In the genomic region with DNA sequence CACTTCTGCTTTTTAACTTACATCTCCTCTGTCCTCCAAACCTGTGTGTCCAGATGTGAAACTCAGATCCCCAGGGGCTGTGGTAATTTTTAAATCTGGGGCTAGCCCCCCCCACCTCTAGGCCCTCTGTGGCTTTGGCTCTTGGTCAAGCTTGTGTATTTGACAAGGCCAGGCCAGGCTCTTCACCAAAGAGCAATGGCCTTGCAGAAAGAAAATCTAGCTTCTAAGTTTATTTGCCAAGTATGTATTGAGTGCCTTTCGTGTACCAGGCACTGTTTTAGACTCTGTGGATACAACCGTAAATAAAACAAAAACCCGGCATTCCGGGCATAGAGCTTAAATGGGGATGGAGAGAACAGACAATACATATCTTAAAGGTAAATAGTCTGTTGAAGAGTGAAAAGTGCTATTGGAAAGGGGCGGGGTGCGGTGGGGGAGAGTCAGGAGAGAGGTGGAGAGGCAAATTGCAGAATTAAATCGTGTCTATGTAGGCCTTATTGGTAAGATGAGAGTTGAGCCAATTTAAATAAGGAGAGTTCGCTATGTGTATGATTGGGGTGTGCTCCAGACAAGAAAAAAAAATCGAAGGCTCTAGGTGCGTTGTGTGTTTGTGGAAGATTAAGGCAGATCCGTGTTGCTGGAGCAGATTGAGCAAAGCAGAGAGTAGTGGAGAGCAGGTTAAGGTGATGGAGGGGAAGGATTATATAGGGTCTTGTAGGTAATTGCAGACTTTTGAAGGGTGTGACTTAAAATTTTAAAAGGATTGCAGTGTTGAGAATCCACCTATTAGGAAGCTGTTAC, we compare ENCODE assay signal across 8 cellular contexts. TPM values are rescaled to one million over a fixed set of nuclear protein-coding genes. Genes with fewer than 3 reads are reported as not detected.
DNase-seq lines count a peak whose midpoint lies in the region; ATAC-seq and TF ChIP-seq lines count a peak whose summit lies in the region.

No MANE protein-coding gene starts in this region.

- H3K27ac Mint-ChIP-seq in activated T-helper 17 cell treated with anti-CD3 and anti-CD28 coated beads, Interleukin-2, amount 50 U/mL, for 72 hours, result peak overlapping the region; percentile 98
- peak overlapping the region; percentile 99 for H3K27ac Mint-ChIP-seq in stimulated activated memory B cell treated with anti-CD40 and anti-IgM and Interleukin-4, amounts not matched to agents 10 μg/mL and 1 μg/mL and 100 μg/mL, for 72 hours

- H3K36me3 Mint-ChIP-seq in activated T-helper 17 cell treated with anti-CD3 and anti-CD28 coated beads, Interleukin-2, amount 50 U/mL, for 72 hours (ENCODE audit: low read depth), result no peaks in the 10 kb centered on the region
- H3K36me3 Mint-ChIP-seq in stimulated activated memory B cell treated with anti-CD40 and anti-IgM and Interleukin-4, amounts not matched to agents 10 μg/mL and 1 μg/mL and 100 μg/mL, for 72 hours, result no peaks in the 10 kb centered on the region

- peak; percentile 1 for ATAC-seq in HG02973 (IDR thresholded peaks at IDR 0.05; ENCODE audit: unreplicated experiment)
- ATAC-seq in activated T-helper 17 cell treated with anti-CD3 and anti-CD28 coated beads, Interleukin-2, amount 50 U/mL, for 72 hours (replicated peaks), result no peak
- no peak for ATAC-seq in stimulated activated memory B cell treated with anti-CD40 and anti-IgM and Interleukin-4, amounts not matched to agents 10 μg/mL and 1 μg/mL and 100 μg/mL, for 72 hours
- no peak for ATAC-seq in GM21360 (IDR thresholded peaks at IDR 0.05; ENCODE audit: unreplicated experiment)

- no peak for TF ChIP-seq CTCF in GM12875 (IDR thresholded peaks at IDR 0.05; ENCODE audit: borderline replicate concordance, insufficient read depth, low read depth, low read length)

- H3K4me3 Mint-ChIP-seq in activated T-helper 17 cell treated with anti-CD3 and anti-CD28 coated beads, Interleukin-2, amount 50 U/mL, for 72 hours, result peak overlapping the region; percentile 93
- H3K4me3 Mint-ChIP-seq in stimulated activated memory B cell treated with anti-CD40 and anti-IgM and Interleukin-4, amounts not matched to agents 10 μg/mL and 1 μg/mL and 100 μg/mL, for 72 hours, result peak overlapping the region; percentile 97

- DNase-seq in NOMO-1 treated with DMSO at 0.1 percent for 48 hours (lab: John Stamatoyannopoulos, UW; ENCODE audit: unreplicated experiment), result no peak
- no peak for DNase-seq in NCI-H446 (lab: John Stamatoyannopoulos, UW)

- H3K27me3 Mint-ChIP-seq in activated T-helper 17 cell treated with anti-CD3 and anti-CD28 coated beads, Interleukin-2, amount 50 U/mL, for 72 hours, result no peaks in the 10 kb centered on the region
- H3K27me3 Mint-ChIP-seq in stimulated activated memory B cell treated with anti-CD40 and anti-IgM and Interleukin-4, amounts not matched to agents 10 μg/mL and 1 μg/mL and 100 μg/mL, for 72 hours, result no peaks in the 10 kb centered on the region

- H3K9me3 Mint-ChIP-seq in activated T-helper 17 cell treated with anti-CD3 and anti-CD28 coated beads, Interleukin-2, amount 50 U/mL, for 72 hours, result peaks cover 3% of the 10 kb centered on the region
- no peaks in the 10 kb centered on the region for H3K9me3 Mint-ChIP-seq in stimulated activated memory B cell treated with anti-CD40 and anti-IgM and Interleukin-4, amounts not matched to agents 10 μg/mL and 1 μg/mL and 100 μg/mL, for 72 hours

- H3K4me1 Mint-ChIP-seq in activated T-helper 17 cell treated with anti-CD3 and anti-CD28 coated beads, Interleukin-2, amount 50 U/mL, for 72 hours, result peaks cover 13% of the 10 kb centered on the region
- H3K4me1 Mint-ChIP-seq in stimulated activated memory B cell treated with anti-CD40 and anti-IgM and Interleukin-4, amounts not matched to agents 10 μg/mL and 1 μg/mL and 100 μg/mL, for 72 hours, result peaks cover 41% of the 10 kb centered on the region

- peak overlapping the region; percentile 82 for H3K4me3 ChIP-seq in GM12875 (ENCODE audit: low read depth, low read length)
- peak overlapping the region; percentile 70 for H3K4me3 ChIP-seq in iPS-11a (ENCODE audit: low read depth, low read length)

RNA-seq across cellular contexts. Expression of gene DPH6, which starts 0.8 kb away (rescaled TPM):
- 1 to 10 TPM; 3.9 to 9.9 TPM for total RNA-seq in activated T-helper 17 cell treated with anti-CD3 and anti-CD28 coated beads, Interleukin-2, amount 50 U/mL, for 72 hours
